21 cellular contexts compared by ENCODE assay signal in genomic region chr2:7724336-7724735, GRCh38.
DNase-seq lines count a peak whose midpoint lies in the region; ATAC-seq, FAIRE-seq and TF ChIP-seq lines count a peak whose summit lies in the region.
"Had no signal": no experiment of that assay in that cellular context is flagged by ENCODE, and none has a peak within 500 bp of the region (broad histone marks: within the 10 kb centered on the region; RNA-seq: fewer than 3 reads in every experiment).

No MANE protein-coding gene starts in this region.

- peaks cover 3% of the 10 kb centered on the region; the same call in 1 of the 3 replicates for H3K9me3 ChIP-seq in GM12878 (replicated peaks; ENCODE audit: control insufficient read depth, insufficient read depth, low read length)
- no peaks in the 10 kb centered on the region for H3K9me3 ChIP-seq in small intestine (ENCODE audit: control insufficient read depth, low read depth)
- H3K9me3 ChIP-seq: Peyer's patch, prostate gland had no signal

- no peaks in the 10 kb centered on the region for H4K20me1 ChIP-seq in GM12878 (ENCODE audit: control insufficient read depth, insufficient read depth)

- no peaks in the 10 kb centered on the region for H3K36me3 ChIP-seq in GM12878 (ENCODE audit: control insufficient read depth in 2 of 2, insufficient read depth in 2 of 2, low read length in 1 of 2)
- H3K36me3 ChIP-seq in small intestine (ENCODE audit: control insufficient read depth in 2 of 2, insufficient read depth in 2 of 2, low read length in 2 of 2), result no peaks in the 10 kb centered on the region
- H3K36me3 ChIP-seq: Peyer's patch, prostate gland had no signal

- H3K9me3 Mint-ChIP-seq in activated CD8-positive, alpha-beta memory T cell treated with anti-CD3 and anti-CD28 coated beads, Interleukin-2, amount 10 ng/mL, durations not matched to agents 7 days and 5 days (ENCODE audit: low read depth), result no peaks in the 10 kb centered on the region
- no peaks in the 10 kb centered on the region for H3K9me3 Mint-ChIP-seq in T-cell

- CTCF ChIA-PET in activated CD8-positive, alpha-beta memory T cell treated with anti-CD3 and anti-CD28 coated beads, Interleukin-2, amount 10 ng/mL, durations not matched to agents 7 days and 5 days (lab: Charles Lee), result interaction anchor here (0.9 to 5.2 kb wide), 10 partner anchors 13 to 956 kb away, joined by 3 to 31 read pairs (median 6); no protein-coding TSS in a partner anchor
- CTCF ChIA-PET in T-cell (lab: Charles Lee) (interaction anchor here in 1 of 2 donors (1.0 to 2.4 kb wide), 5 partner anchors 21 to 298 kb away, joined by 3 to 11 read pairs (median 4); no protein-coding TSS in a partner anchor), GM12878 (lab: Yijun Ruan, JAX) (interaction anchor here (0.8 to 5.8 kb wide), 14 partner anchors 16 to 686 kb away, joined by 3 to 30 read pairs (median 4); no protein-coding TSS in a partner anchor)

- H3K4me3 Mint-ChIP-seq in activated CD8-positive, alpha-beta memory T cell treated with anti-CD3 and anti-CD28 coated beads, Interleukin-2, amount 10 ng/mL, durations not matched to agents 7 days and 5 days, result peak overlapping the region; percentile 90
- no peak overlapping the region for H3K4me3 Mint-ChIP-seq in T-cell
- H3K4me3 Mint-ChIP-seq: B cell had no signal

- H3K4me1 ChIP-seq in GM12878 (ENCODE audit: control insufficient read depth, insufficient read depth, low read length) (peaks cover 4% of the 10 kb centered on the region; the same call in 1 of the 2 replicates), small intestine (ENCODE audit: control insufficient read depth in 2 of 2, insufficient read depth in 1 of 2, low read depth in 1 of 2, low read length in 1 of 2) (no peaks in the 10 kb centered on the region)
- H3K4me1 ChIP-seq: Peyer's patch, prostate gland had no signal

- peak overlapping the region; percentile 97 for H3K27ac Mint-ChIP-seq in activated CD8-positive, alpha-beta memory T cell treated with anti-CD3 and anti-CD28 coated beads, Interleukin-2, amount 10 ng/mL, durations not matched to agents 7 days and 5 days
- peak overlapping the region; percentile 76 to 81 for H3K27ac Mint-ChIP-seq in T-cell
- H3K27ac Mint-ChIP-seq: B cell had no signal

- no peak for ATAC-seq in activated CD8-positive, alpha-beta memory T cell treated with anti-CD3 and anti-CD28 coated beads, Interleukin-2, amount 10 ng/mL, durations not matched to agents 7 days and 5 days
- ATAC-seq in T-cell (replicated peaks in 1 of 4) (no peak), GM12878 (peak; percentile 15), HG02571 (IDR thresholded peaks at IDR 0.05; ENCODE audit: unreplicated experiment) (no peak)

- WGBS in GM12878 (ENCODE audit: insufficient coverage, insufficient replicate concordance, low lambda C conversion rate, missing lambda C conversion rate), result 17% methylated on average over 5 of the region's 5 CpGs
- WGBS in small intestine, 3 donors, result 58 to 79% (median 60%) methylated on average over 5 of the region's 5 CpGs

- TF ChIP-seq CTCF in GM12878 (IDR thresholded peaks at IDR 0.05 in 2 of 3, conservative IDR thresholded peaks at IDR 0.05 in 1 of 3; ENCODE audit: control insufficient read depth in 2 of 3, extremely low read depth in 1 of 3, insufficient read depth in 1 of 3, low read depth in 3 of 3, low read length in 3 of 3), result no peak

- TF ChIP-seq EP300 in GM12878 (IDR thresholded peaks at IDR 0.05; ENCODE audit: borderline replicate concordance in 1 of 2, control insufficient read depth in 1 of 2, low read depth in 2 of 2, low read length in 2 of 2), result no peak

- H3K27ac ChIP-seq in GM12878 (ENCODE audit: control insufficient read depth, insufficient read depth) (no peak overlapping the region), small intestine (ENCODE audit: low read depth in 1 of 2, low read length in 1 of 2) (peak overlapping the region; percentile 12 to 38), substantia nigra (ENCODE audit: low read depth, low read length, poor library complexity, severe bottlenecking) (no peak overlapping the region)
- H3K27ac ChIP-seq: dorsolateral prefrontal cortex, prostate gland, VCaP had no signal

- H2AFZ ChIP-seq in GM12878 (ENCODE audit: control insufficient read depth, low read depth, low read length), result no peak overlapping the region

- POLR2A ChIA-PET in T-cell (lab: Charles Lee) (interaction anchor here in 1 of 2 donors (1.3 to 2.3 kb wide), 2 partner anchors 20 to 957 kb away, joined by 4 to 13 read pairs; partner anchors contain the start of gene ID2), GM12878 (lab: Charles Lee) (interaction anchor here (1.0 to 1.7 kb wide), 6 partner anchors 8 to 958 kb away, joined by 3 to 5 read pairs (median 4); partner anchors contain the start of gene ID2)

- in situ Hi-C loops in GM12878 (cut with MboI), result no loop called here

- DNase-seq in activated CD8-positive, alpha-beta memory T cell treated with anti-CD3 and anti-CD28 coated beads, Interleukin-2, amount 10 ng/mL, durations not matched to agents 7 days and 5 days, result no peak
- DNase-seq in activated CD8-positive, alpha-beta memory T cell treated with anti-CD3 and anti-CD28 coated beads, Interleukin-2, amount 50 U/mL, for 48 hours, result no peak
- DNase-seq in T-cell (no peak), GM12878 (ENCODE audit: low read depth, low spot score) (no peak), small intestine (no peak), substantia nigra (lab: John Stamatoyannopoulos, UW) (no peak), NCI-H2227 (lab: John Stamatoyannopoulos, UW; ENCODE audit: unreplicated experiment) (no peak)
- DNase-seq: cerebellar nuclear complex, COR-L47, DMS79, dorsolateral prefrontal cortex, GF-D8, kidney glomerular epithelial cell, MM.1S, NCI-H2081 treated with DMSO at 0.1 percent for 48 hours, Peyer's patch had no signal

- no peak overlapping the region for H3K9ac ChIP-seq in GM12878 (ENCODE audit: control insufficient read depth, insufficient read depth, low read length)

- RAD21 ChIA-PET in GM12878 (lab: Charles Lee; ENCODE audit: unreplicated experiment), result interaction anchor here (1.0 to 5.6 kb wide), 24 partner anchors 11 to 796 kb away, joined by 3 to 31 read pairs (median 4); no protein-coding TSS in a partner anchor

- H3K27me3 ChIP-seq in GM12878 (replicated peaks in 1 of 2; ENCODE audit: control insufficient read depth in 2 of 2, insufficient read depth in 2 of 2, low read length in 1 of 2) (no peaks in the 10 kb centered on the region), small intestine (ENCODE audit: control insufficient read depth in 2 of 2, insufficient read depth in 2 of 2, low read length in 2 of 2) (no peaks in the 10 kb centered on the region)
- H3K27me3 ChIP-seq: Peyer's patch had no signal

- BruUV-seq in GM12878 (replicated peaks; lab: Mats Ljungman, UMichigan), result no TSS peak

- no peak for FAIRE-seq in GM12878 (lab: Jason Lieb, UNC)
- FAIRE-seq in small intestine (lab: Jason Lieb, UNC), result no peak

- H3K4me3 ChIP-seq in GM12878 (no peak overlapping the region), small intestine (ENCODE audit: low read depth in 1 of 2, low read length in 2 of 2) (no peak overlapping the region)
- H3K4me3 ChIP-seq: dorsolateral prefrontal cortex, lung, Peyer's patch, prostate gland had no signal

- peaks cover 55% of the 10 kb centered on the region for H3K36me3 Mint-ChIP-seq in activated CD8-positive, alpha-beta memory T cell treated with anti-CD3 and anti-CD28 coated beads, Interleukin-2, amount 10 ng/mL, durations not matched to agents 7 days and 5 days
- H3K36me3 Mint-ChIP-seq in T-cell, result no peaks in the 10 kb centered on the region

- no peaks in the 10 kb centered on the region for H3K27me3 Mint-ChIP-seq in activated CD8-positive, alpha-beta memory T cell treated with anti-CD3 and anti-CD28 coated beads, Interleukin-2, amount 10 ng/mL, durations not matched to agents 7 days and 5 days
- H3K27me3 Mint-ChIP-seq in T-cell, result no peaks in the 10 kb centered on the region
- H3K27me3 Mint-ChIP-seq: B cell had no signal

- intact Hi-C loops in GM12878 (cut with micrococcal nuclease; ENCODE audit: unreplicated experiment), result loop anchor here (2.0 to 10.0 kb wide), 9 partner anchors 57 to 960 kb away; partner anchors contain the start of gene ID2

- H3K79me2 ChIP-seq in GM12878 (ENCODE audit: control insufficient read depth, insufficient read depth, low read length), result no peaks in the 10 kb centered on the region

- SMC1A ChIA-PET in GM12878 (lab: Charles Lee; ENCODE audit: uncharacterized antibody, unreplicated experiment), result interaction anchor here (0.8 to 11.5 kb wide), 33 partner anchors 14 to 761 kb away, joined by 3 to 94 read pairs (median 4); no protein-coding TSS in a partner anchor

- TF ChIP-seq RAD21 in GM12878 (IDR thresholded peaks at IDR 0.05; ENCODE audit: insufficient read depth, low read depth, low read length), result no peak

- TF ChIP-seq POLR2A in GM12878 (IDR thresholded peaks at IDR 0.05; ENCODE audit: low read depth, low read length), result no peak

- no peak overlapping the region for H3K4me2 ChIP-seq in GM12878 (ENCODE audit: control insufficient read depth, insufficient read depth)

- peaks cover 56% of the 10 kb centered on the region for H3K4me1 Mint-ChIP-seq in activated CD8-positive, alpha-beta memory T cell treated with anti-CD3 and anti-CD28 coated beads, Interleukin-2, amount 10 ng/mL, durations not matched to agents 7 days and 5 days
- peaks cover 51 to 61% (median 53%) of the 10 kb centered on the region in 3 donors for H3K4me1 Mint-ChIP-seq in T-cell
- H3K4me1 Mint-ChIP-seq: B cell had no signal

TF ChIP-seq in GM12878, 131 proteins besides CTCF, POLR2A, EP300 and RAD21 (continues in another document):
- no peak for TF ChIP-seq ESRRA (IDR thresholded peaks at IDR 0.05; ENCODE audit: low read length)

Comparison
In these comparisons a context has a peak if more than half of its experiments do, and no peak if none do; other contexts are left out.
1. H3K27ac ChIP-seq: peak in small intestine (2 of 2); none in GM12878 (single experiment) and substantia nigra (single experiment).